ENCODE assay signal across 11 cellular contexts in genomic region chr1:111758373-111758772, GRCh38. TPM values are rescaled to one million over a fixed set of nuclear protein-coding genes. Genes with fewer than 3 reads are reported as not detected.
A peak's percentile ranks its signal among the peaks of the same experiment; 100 is the strongest.
DNase-seq lines count a peak whose midpoint lies in the region; ATAC-seq, FAIRE-seq and TF ChIP-seq lines count a peak whose summit lies in the region.
"Had no signal": no experiment of that assay in that cellular context is flagged by ENCODE, and none has a peak within 500 bp of the region (broad histone marks: within the 10 kb centered on the region; RNA-seq: fewer than 3 reads in every experiment).

No MANE protein-coding gene starts in this region.

- H3K4me3 Mint-ChIP-seq in T-helper 2 cell treated with Interferon-gamma antibody and Interleukin-4, amounts not matched to agents 5 μg/mL and 100 μg/mL, for 36 hours: peak overlapping the region; percentile 33
- peak overlapping the region; percentile 47 for H3K4me3 Mint-ChIP-seq in glutamatergic neuron (ENCODE audit: unreplicated experiment)
- H3K4me3 Mint-ChIP-seq: activated CD8-positive, alpha-beta memory T cell treated with anti-CD3 and anti-CD28 coated beads, Interleukin-2, amount 10 ng/mL, durations not matched to agents 7 days and 5 days had no signal

- peak; percentile 15 for FAIRE-seq in G401.6 (lab: Jason Lieb, UNC)

- no peak overlapping the region for H3K27ac ChIP-seq in BLaER1
- H3K27ac ChIP-seq: tibial nerve had no signal

- H3K9me3 Mint-ChIP-seq in T-helper 2 cell treated with Interferon-gamma antibody and Interleukin-4, amounts not matched to agents 5 μg/mL and 100 μg/mL, for 36 hours: no peaks in the 10 kb centered on the region
- peaks cover 11% of the 10 kb centered on the region for H3K9me3 Mint-ChIP-seq in glutamatergic neuron (ENCODE audit: unreplicated experiment)

- H3K27me3 ChIP-seq in BLaER1: no peaks in the 10 kb centered on the region
- H3K27me3 ChIP-seq: tibial nerve had no signal

- no peak overlapping the region for H3K27ac Mint-ChIP-seq in T-helper 2 cell treated with Interferon-gamma antibody and Interleukin-4, amounts not matched to agents 5 μg/mL and 100 μg/mL, for 36 hours
- no peak overlapping the region for H3K27ac Mint-ChIP-seq in glutamatergic neuron (ENCODE audit: unreplicated experiment)
- H3K27ac Mint-ChIP-seq: activated CD8-positive, alpha-beta memory T cell treated with anti-CD3 and anti-CD28 coated beads, Interleukin-2, amount 10 ng/mL, durations not matched to agents 7 days and 5 days had no signal

- no peak overlapping the region for H3K4me3 ChIP-seq in BLaER1
- H3K4me3 ChIP-seq: tibial nerve had no signal

- H4K20me1 ChIP-seq in BLaER1: peaks cover 29% of the 10 kb centered on the region; the same call in 1 of the 2 replicates

- peaks cover 30% of the 10 kb centered on the region for H3K4me1 Mint-ChIP-seq in T-helper 2 cell treated with Interferon-gamma antibody and Interleukin-4, amounts not matched to agents 5 μg/mL and 100 μg/mL, for 36 hours (ENCODE audit: low read depth)
- H3K4me1 Mint-ChIP-seq in glutamatergic neuron (ENCODE audit: low read depth, unreplicated experiment): peaks cover 17% of the 10 kb centered on the region

- peaks cover 32% of the 10 kb centered on the region for H3K36me3 Mint-ChIP-seq in T-helper 2 cell treated with Interferon-gamma antibody and Interleukin-4, amounts not matched to agents 5 μg/mL and 100 μg/mL, for 36 hours (ENCODE audit: low read depth)
- no peaks in the 10 kb centered on the region for H3K36me3 Mint-ChIP-seq in glutamatergic neuron (ENCODE audit: unreplicated experiment)

- H3K27me3 Mint-ChIP-seq in T-helper 2 cell treated with Interferon-gamma antibody and Interleukin-4, amounts not matched to agents 5 μg/mL and 100 μg/mL, for 36 hours (ENCODE audit: low read depth): no peaks in the 10 kb centered on the region
- peaks cover 10% of the 10 kb centered on the region for H3K27me3 Mint-ChIP-seq in glutamatergic neuron (ENCODE audit: unreplicated experiment)
- H3K27me3 Mint-ChIP-seq: activated CD8-positive, alpha-beta memory T cell treated with anti-CD3 and anti-CD28 coated beads, Interleukin-2, amount 10 ng/mL, durations not matched to agents 7 days and 5 days had no signal

- peaks cover 36% of the 10 kb centered on the region for H3K4me1 ChIP-seq in BLaER1

- no peaks in the 10 kb centered on the region for H3K9me3 ChIP-seq in BLaER1
- H3K9me3 ChIP-seq: tibial nerve had no signal

- peaks cover 58% of the 10 kb centered on the region for H3K36me3 ChIP-seq in BLaER1

- no peak overlapping the region for H3K9ac ChIP-seq in BLaER1

- H3K4me2 ChIP-seq in BLaER1: peak overlapping the region; percentile 75; the same call in 1 of the 2 replicates

- no peak for ATAC-seq in GM18511 (IDR thresholded peaks at IDR 0.05; ENCODE audit: unreplicated experiment)
- ATAC-seq: activated CD8-positive, alpha-beta memory T cell treated with anti-CD3 and anti-CD28 coated beads, Interleukin-2, amount 10 ng/mL, durations not matched to agents 7 days and 5 days had no signal

- no peak for TF ChIP-seq CTCF in glutamatergic neuron (IDR thresholded peaks at IDR 0.05; ENCODE audit: partially characterized antibody, unreplicated experiment)

- no peak for DNase-seq in T-helper 2 cell treated with Interferon-gamma antibody and Interleukin-4, amounts not matched to agents 5 μg/mL and 100 μg/mL, for 36 hours (ENCODE audit: low spot score)
- DNase-seq in glutamatergic neuron (no peak), cerebellum (ENCODE audit: low spot score) (no peak), NCI-H1694 (lab: John Stamatoyannopoulos, UW) (no peak), GDM1 (lab: John Stamatoyannopoulos, UW) (no peak)
- DNase-seq: activated CD8-positive, alpha-beta memory T cell treated with anti-CD3 and anti-CD28 coated beads, Interleukin-2, amount 10 ng/mL, durations not matched to agents 7 days and 5 days; stimulated activated CD4-positive, alpha-beta T cell treated with anti-CD3 and anti-CD28 coated beads, Interleukin-2, amount 100 ng/mL, for 48 hours had no signal

RNA-seq across cellular contexts. Expression of gene DDX20, which starts 2.7 kb away (rescaled TPM):
- total RNA-seq in glutamatergic neuron (ENCODE audit: unreplicated experiment): 17.3 TPM
- total RNA-seq in cerebellum: 19.6 TPM

RNA-seq across cellular contexts. Expression of gene INKA2, which starts 19.2 kb away (rescaled TPM):
- total RNA-seq in glutamatergic neuron (ENCODE audit: unreplicated experiment) (112 TPM), cerebellum (15.9 TPM)
